Comparison of ENCODE assay signal across 1 cellular context in genomic region chr12:14240873-14241220, GRCh38.
TF ChIP-seq lines count a peak whose summit lies in the region.

No MANE protein-coding gene starts in this region.

TF ChIP-seq in GM12878, 131 proteins besides CTCF, POLR2A, EP300 and RAD21 (continued from another document):
- TF ChIP-seq CEBPZ (IDR thresholded peaks at IDR 0.05; ENCODE audit: low read depth, low read length): no peak
- TF ChIP-seq BMI1 (IDR thresholded peaks at IDR 0.05; ENCODE audit: borderline replicate concordance): no peak
- TF ChIP-seq RAD51 (IDR thresholded peaks at IDR 0.05): no peak
- TF ChIP-seq KAT2A (conservative IDR thresholded peaks at IDR 0.05; ENCODE audit: control insufficient read depth, low read depth, low read length): no peak
- TF ChIP-seq TARDBP (IDR thresholded peaks at IDR 0.05; ENCODE audit: borderline replicate concordance): no peak
- TF ChIP-seq SPI1 (IDR thresholded peaks at IDR 0.05; ENCODE audit: borderline replicate concordance, insufficient read depth, low read depth, low read length): no peak
- TF ChIP-seq CEBPB (IDR thresholded peaks at IDR 0.05; ENCODE audit: borderline replicate concordance in 1 of 2, low read depth in 2 of 2, low read length in 2 of 2): no peak
- TF ChIP-seq RUNX3 (IDR thresholded peaks at IDR 0.05; ENCODE audit: low read length): no peak
- TF ChIP-seq USF1 (IDR thresholded peaks at IDR 0.05; ENCODE audit: borderline replicate concordance, extremely low read length, insufficient read depth, low read depth, low read length): no peak
- TF ChIP-seq BRCA1 (IDR thresholded peaks at IDR 0.05; ENCODE audit: low read depth, low read length): no peak
- TF ChIP-seq ZBTB4 (CRISPR knock-in tag; IDR thresholded peaks at IDR 0.05): no peak
- no peak for TF ChIP-seq ZBTB11 (CRISPR knock-in tag; IDR thresholded peaks at IDR 0.05)
- no peak for TF ChIP-seq NFXL1 (IDR thresholded peaks at IDR 0.05; ENCODE audit: borderline replicate concordance)
